ENCODE assay signal across 26 cellular contexts in the genomic region with DNA sequence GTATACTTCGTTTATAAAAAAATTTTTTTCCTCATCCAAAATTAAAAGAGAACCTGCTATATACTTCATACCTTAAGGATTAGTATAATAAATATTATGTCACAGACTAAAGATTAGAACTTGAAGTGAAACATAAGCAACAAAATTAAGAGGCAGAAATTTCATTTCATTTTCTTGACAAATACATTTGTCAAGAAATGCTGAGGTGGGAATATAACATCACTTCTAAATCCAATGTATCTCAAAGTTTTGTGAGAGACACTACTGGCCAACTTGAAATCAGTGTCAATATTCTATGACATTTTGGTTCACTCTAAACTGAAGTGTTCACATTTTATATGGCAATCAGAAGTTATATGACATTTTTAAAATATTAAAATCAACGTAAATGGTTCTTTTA.
"Had no signal": no experiment of that assay in that cellular context is flagged by ENCODE, and none has a peak within 500 bp of the region (broad histone marks: within the 10 kb centered on the region; RNA-seq: fewer than 3 reads in every experiment).

No MANE protein-coding gene starts in this region.

- H3K36me3 ChIP-seq: breast epithelium had no signal

- DNase-seq: activated CD4-positive, alpha-beta memory T cell treated with anti-CD3 and anti-CD28 coated beads for 36 hours; activated CD4-positive, alpha-beta T cell treated with anti-CD3 and anti-CD28 coated beads for 36 hours; activated CD4-positive, alpha-beta T cell treated with anti-CD3 and anti-CD28 coated beads, Interleukin-2, amount 10 ng/mL, durations not matched to agents 24 days and 14 days; activated CD4-positive, CD25-positive, alpha-beta regulatory T cell; activated CD4-positive, CD25-positive, alpha-beta regulatory T cell treated with anti-CD3 and anti-CD28 coated beads, Interleukin-2, amount 50 U/mL, for 72 hours; activated CD8-positive, alpha-beta memory T cell treated with anti-CD3 and anti-CD28 coated beads, Interleukin-2, amount 10 ng/mL, durations not matched to agents 7 days and 5 days; activated CD8-positive, alpha-beta memory T cell treated with anti-CD3 and anti-CD28 coated beads, Interleukin-2, amount 50 U/mL, for 4 hours; activated CD8-positive, alpha-beta T cell treated with anti-CD3 and anti-CD28 coated beads, Interleukin-2, amount 10 ng/mL, durations not matched to agents 7 days and 5 days; activated gamma-delta T cell; activated naive CD4-positive, alpha-beta T cell; activated naive CD4-positive, alpha-beta T cell treated with anti-CD3 and anti-CD28 coated beads, Interleukin-2, amount 10 ng/mL, durations not matched to agents 7 days and 5 days; activated naive CD8-positive, alpha-beta T cell treated with anti-CD3 and anti-CD28 coated beads, Interleukin-2, amount 10 ng/mL, durations not matched to agents 7 days and 5 days; activated T-cell treated with anti-CD3 and anti-CD28 coated beads, Interleukin-2, amount 50 U/mL, for 1 hour; activated T-cell treated with anti-CD3 and anti-CD28 coated beads, Interleukin-2, amount 50 U/mL, for 48 hours; dorsolateral prefrontal cortex; effector memory CD4-positive, alpha-beta T cell; endodermal cell; erythroblast; foreskin melanocyte; head of caudate nucleus; T-helper 2 cell had no signal

- H3K9me3 ChIP-seq: ascending aorta, breast epithelium, esophagus muscularis mucosa had no signal

- H3K4me3 ChIP-seq: breast epithelium, coronary artery, esophagus muscularis mucosa had no signal

- ATAC-seq: activated CD4-positive, alpha-beta T cell treated with anti-CD3 and anti-CD28 coated beads for 36 hours; activated CD8-positive, alpha-beta memory T cell treated with anti-CD3 and anti-CD28 coated beads, Interleukin-2, amount 10 ng/mL, durations not matched to agents 7 days and 5 days; activated CD8-positive, alpha-beta T cell treated with anti-CD3 and anti-CD28 coated beads, Interleukin-2, amount 10 ng/mL, durations not matched to agents 7 days and 5 days; activated naive CD4-positive, alpha-beta T cell treated with anti-CD3 and anti-CD28 coated beads, Interleukin-2, amount 50 U/mL, for 72 hours had no signal

- H3K27me3 ChIP-seq: ascending aorta, breast epithelium, dorsolateral prefrontal cortex, esophagus muscularis mucosa had no signal

- H3K4me1 ChIP-seq: breast epithelium had no signal

- H3K27ac ChIP-seq: breast epithelium, esophagus muscularis mucosa had no signal
